ENCODE assay signal across 26 cellular contexts in genomic region chr2:150266931-150267330, GRCh38.
"Had no signal": no experiment of that assay in that cellular context is flagged by ENCODE, and none has a peak within 500 bp of the region (broad histone marks: within the 10 kb centered on the region; RNA-seq: fewer than 3 reads in every experiment).

No MANE protein-coding gene starts in this region.

- FAIRE-seq: urothelium cell line had no signal

- H3K27ac ChIP-seq: left lung, lower lobe of right lung, ovary, right atrium auricular region, skin epidermis, suprapubic skin, thoracic aorta, tibial artery, upper lobe of right lung had no signal

- H3K4me1 Mint-ChIP-seq: naive B cell; natural killer cell; nephron progenitor cell; stimulated activated effector memory CD8-positive, alpha-beta T cell treated with anti-CD3 and anti-CD28 coated beads, Interleukin-12 subunit alpha, Interleukin-12 subunit beta, amount 100 ng/mL, for 72 hours had no signal

- H3K4me3 Mint-ChIP-seq: mesothelial cell of epicardium; naive B cell; natural killer cell; nephron progenitor cell; stimulated activated effector memory CD8-positive, alpha-beta T cell treated with anti-CD3 and anti-CD28 coated beads, Interleukin-12 subunit alpha, Interleukin-12 subunit beta, amount 100 ng/mL, for 72 hours; stimulated activated naive CD8-positive, alpha-beta T cell treated with anti-CD3 and anti-CD28 coated beads, Interleukin-15, Interleukin-2, amounts not matched to agents 100 ng/mL and 50 ng/mL, for 24 hours had no signal

- H3K36me3 ChIP-seq: left lung, lower lobe of right lung, ovary, right atrium auricular region, spleen, suprapubic skin, thoracic aorta, tibial artery, upper lobe of right lung had no signal

- H3K36me3 Mint-ChIP-seq: naive B cell; natural killer cell; stimulated activated effector memory CD8-positive, alpha-beta T cell treated with anti-CD3 and anti-CD28 coated beads, Interleukin-12 subunit alpha, Interleukin-12 subunit beta, amount 100 ng/mL, for 72 hours had no signal

- H3K9me3 ChIP-seq: lower lobe of right lung, ovary, right atrium auricular region, suprapubic skin, thoracic aorta, tibial artery, upper lobe of right lung had no signal

- H3K4me1 ChIP-seq: left lung, lower lobe of right lung, right atrium auricular region, upper lobe of right lung had no signal

- DNase-seq: hippocampal formation; left colon; left lung; lower lobe of right lung; mammary epithelial cell; mesenchymal stem cell; naive B cell; natural killer cell; nephron progenitor cell; ovary; spleen; stimulated activated CD4-positive, alpha-beta T cell treated with anti-CD3 and anti-CD28 coated beads, Interleukin-4, amount 100 ng/mL, for 24 hours; stimulated activated naive CD4-positive, alpha-beta T cell; tibial artery; trophoblast cell; upper lobe of right lung had no signal

- ATAC-seq: left colon; left lung; lower lobe of right lung; natural killer cell; sciatic nerve; stimulated activated effector memory CD8-positive, alpha-beta T cell treated with anti-CD3 and anti-CD28 coated beads, Interleukin-12 subunit alpha, Interleukin-12 subunit beta, amount 100 ng/mL, for 72 hours; upper lobe of right lung had no signal

- H3K4me3 ChIP-seq: left lung, lower lobe of right lung, ovary, right atrium auricular region, skin epidermis, spleen, suprapubic skin, thoracic aorta, tibial artery, upper lobe of right lung had no signal

- H3K27me3 ChIP-seq: left lung, ovary, right atrium auricular region, spleen, suprapubic skin, tibial artery, upper lobe of right lung had no signal

- H3K27me3 Mint-ChIP-seq: naive B cell; progenitor cell of endocrine pancreas; stimulated activated naive CD8-positive, alpha-beta T cell treated with anti-CD3 and anti-CD28 coated beads, Interleukin-15, Interleukin-2, amounts not matched to agents 100 ng/mL and 50 ng/mL, for 24 hours had no signal

- H3K27ac Mint-ChIP-seq: mesothelial cell of epicardium; naive B cell; natural killer cell; nephron progenitor cell; progenitor cell of endocrine pancreas; stimulated activated effector memory CD8-positive, alpha-beta T cell treated with anti-CD3 and anti-CD28 coated beads, Interleukin-12 subunit alpha, Interleukin-12 subunit beta, amount 100 ng/mL, for 72 hours; stimulated activated naive CD8-positive, alpha-beta T cell treated with anti-CD3 and anti-CD28 coated beads, Interleukin-15, Interleukin-2, amounts not matched to agents 100 ng/mL and 50 ng/mL, for 24 hours had no signal
